In genomic region chr2:199273043-199273647, GRCh38 we compare ENCODE assay signal across 15 cellular contexts.
DNase-seq lines count a peak whose midpoint lies in the region; TF ChIP-seq lines count a peak whose summit lies in the region.
"Had no signal": no experiment of that assay in that cellular context is flagged by ENCODE, and none has a peak within 500 bp of the region (broad histone marks: within the 10 kb centered on the region; RNA-seq: fewer than 3 reads in every experiment).

No MANE protein-coding gene starts in this region.

- H3K27me3 ChIP-seq in adipocyte (replicated peaks; ENCODE audit: control insufficient read depth, insufficient read depth, low read length): no peaks in the 10 kb centered on the region
- H3K27me3 ChIP-seq: dorsolateral prefrontal cortex, sigmoid colon, upper lobe of left lung had no signal

- no peak overlapping the region for H3K4me3 Mint-ChIP-seq in CD14-positive monocyte

- no peaks in the 10 kb centered on the region for H3K9me3 ChIP-seq in adipocyte (ENCODE audit: control insufficient read depth, low read length)
- H3K9me3 ChIP-seq: mucosa of descending colon, sigmoid colon, upper lobe of left lung had no signal

- no peak overlapping the region for H3K9ac ChIP-seq in adipocyte (ENCODE audit: low read length)

- H3K27me3 Mint-ChIP-seq in CD14-positive monocyte (ENCODE audit: low read depth in 3 of 3): peaks cover 0 to 2% (median 0%) of the 10 kb centered on the region in 3 donors

- H3K4me1 ChIP-seq in adipocyte (ENCODE audit: control insufficient read depth, insufficient read depth, low read length): peaks cover 18% of the 10 kb centered on the region
- H3K4me1 ChIP-seq: sigmoid colon, upper lobe of left lung had no signal

- H3K27ac Mint-ChIP-seq in CD14-positive monocyte: no peak overlapping the region

- H3K4me3 ChIP-seq in adipocyte (ENCODE audit: low read length): no peak overlapping the region
- H3K4me3 ChIP-seq: dorsolateral prefrontal cortex, mucosa of descending colon, sigmoid colon, upper lobe of left lung had no signal

- no peaks in the 10 kb centered on the region for H3K4me1 Mint-ChIP-seq in CD14-positive monocyte

- intact Hi-C loops in CD14-positive monocyte (cut with micrococcal nuclease): no loop called here

- peaks cover 0 to 2% (median 0%) of the 10 kb centered on the region in 7 donors for H3K9me3 Mint-ChIP-seq in CD14-positive monocyte

- H3K36me3 ChIP-seq in adipocyte (ENCODE audit: control insufficient read depth, insufficient read depth, low read length, severe bottlenecking): peaks cover 9% of the 10 kb centered on the region
- H3K36me3 ChIP-seq: sigmoid colon, upper lobe of left lung had no signal

- DNase-seq in EH (ENCODE audit: low read depth) (peak; percentile 89), NCI-H1105 (lab: John Stamatoyannopoulos, UW) (peak; percentile 40), adipocyte (ENCODE audit: low read depth) (peak; percentile 88), iris pigment epithelial cell (ENCODE audit: low read depth) (peak; percentile 56), CD14-positive monocyte (ENCODE audit: low spot score) (no peak), GOT3 (lab: John Stamatoyannopoulos, UW) (no peak), nucleus accumbens (lab: John Stamatoyannopoulos, UW) (no peak), medulla oblongata (ENCODE audit: extremely low spot score) (no peak)
- DNase-seq: activated CD4-positive, alpha-beta T cell treated with anti-CD3 and anti-CD28 coated beads for 48 hours; activated gamma-delta T cell; dorsolateral prefrontal cortex; mucosa of descending colon; NCI-H2227 treated with DMSO at 0.1 percent for 48 hours; sigmoid colon; upper lobe of left lung had no signal

- no peaks in the 10 kb centered on the region for H3K36me3 Mint-ChIP-seq in CD14-positive monocyte

- no peak for TF ChIP-seq CTCF in CD14-positive monocyte (IDR thresholded peaks at IDR 0.05)

Comparison
In these comparisons a context has a peak if more than half of its experiments do, and no peak if none do; other contexts are left out.
1. DNase-seq: peak in EH (single experiment), NCI-H1105 (single experiment), adipocyte (single experiment) and iris pigment epithelial cell (single experiment); none in CD14-positive monocyte (single experiment), GOT3 (single experiment), nucleus accumbens (0 of 56) and medulla oblongata (single experiment).